In the genomic region with DNA sequence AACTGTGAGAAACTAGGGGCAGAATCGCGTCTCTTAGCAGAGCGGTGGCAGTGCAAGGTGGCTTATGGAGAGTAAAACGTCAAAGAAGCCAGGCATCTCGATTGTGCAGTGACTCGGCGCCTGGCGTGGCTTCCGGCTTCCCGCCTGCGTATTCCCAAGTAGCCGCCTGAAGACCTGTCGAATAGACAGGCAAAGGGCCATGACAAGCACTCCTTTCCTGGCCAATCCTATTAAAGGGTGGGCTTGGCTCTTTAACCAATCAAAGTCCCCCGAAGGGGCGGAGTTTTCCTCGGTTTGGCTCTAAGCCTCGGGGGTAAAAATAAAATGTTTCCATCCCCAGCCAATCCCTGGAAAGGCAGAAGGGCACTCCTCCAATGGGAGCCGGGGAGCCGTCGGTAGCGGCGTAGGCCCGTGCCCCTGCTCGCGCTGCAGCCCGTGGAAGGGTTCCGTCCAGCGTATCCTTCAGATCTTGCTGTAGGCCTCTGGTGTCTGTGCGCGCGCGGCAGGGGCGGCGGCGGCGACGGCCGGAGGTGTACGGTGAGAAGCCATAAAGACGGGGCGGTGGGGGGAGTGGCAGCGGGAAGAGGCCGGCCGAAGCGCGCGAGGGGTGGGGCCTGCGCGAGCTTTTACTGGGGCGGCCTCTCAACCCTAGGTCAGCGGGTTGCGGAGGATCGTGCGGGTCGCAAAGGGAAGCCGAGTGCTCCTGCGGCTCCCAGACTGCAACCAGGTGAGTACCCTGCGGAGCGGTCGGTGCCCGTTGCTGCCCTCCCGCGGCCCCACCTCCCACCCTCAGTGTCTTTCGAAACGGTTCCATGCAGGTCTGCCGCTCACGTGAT, we compare ENCODE assay signal across 8 cellular contexts. TPM values are rescaled to one million over a fixed set of nuclear protein-coding genes. Genes with fewer than 3 reads are reported as not detected.
DNase-seq lines count a peak whose midpoint lies in the region; ATAC-seq and TF ChIP-seq lines count a peak whose summit lies in the region.

A gene with protein sequence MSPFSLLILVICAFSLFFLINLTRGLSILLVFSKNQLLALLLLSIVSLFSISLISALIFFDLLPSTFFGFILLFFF (plus strand): TSS at position 395 of the 836 bp plus-strand sequence. CDS start 30,131 bp downstream, outside the sequence.

- H3K4me2 ChIP-seq in OCI-LY3 (ENCODE audit: low read length): peak within 1 kb of the TSS; percentile 96

- no peaks in the 10 kb centered on the region for H3K36me3 ChIP-seq in HUES64 (ENCODE audit: insufficient read depth, low read length)
- H3K36me3 ChIP-seq in OCI-LY3 (replicated peaks; ENCODE audit: low read depth, low read length): no peaks in the 10 kb centered on the region

- H3K4me3 ChIP-seq in HUES64 (ENCODE audit: low read length) (peak within 1 kb of the TSS; percentile 88), OCI-LY3 (ENCODE audit: low read length) (peak within 1 kb of the TSS; percentile 95)

- no peak for TF ChIP-seq CTCF in OCI-LY3 (IDR thresholded peaks at IDR 0.05; ENCODE audit: low read depth, low read length)

- WGBS in HUES64: under 1% methylated on average over 65 of the region's 67 CpGs

- H3K79me2 ChIP-seq in OCI-LY3 (ENCODE audit: low read length): peaks cover 4% of the 10 kb centered on the region

- ATAC-seq in GM21447 (IDR thresholded peaks at IDR 0.05; ENCODE audit: unreplicated experiment): peak; percentile 78

- H2AFZ ChIP-seq in OCI-LY3 (ENCODE audit: low read depth, low read length): peak within 1 kb of the TSS; percentile 88

- H3K27ac ChIP-seq in HUES64 (ENCODE audit: low read depth, low read length) (peak within 1 kb of the TSS; percentile 96), OCI-LY3 (ENCODE audit: low read length) (peak within 1 kb of the TSS; percentile 69)

- no peaks in the 10 kb centered on the region for H4K20me1 ChIP-seq in OCI-LY3 (ENCODE audit: insufficient read depth, low read length)

- peak within 1 kb of the TSS; percentile 78 for H3K9ac ChIP-seq in HUES64 (ENCODE audit: low read depth, low read length)
- H3K9ac ChIP-seq in OCI-LY3 (ENCODE audit: low read length): peak within 1 kb of the TSS; percentile 70

- no peaks in the 10 kb centered on the region for H3K4me1 ChIP-seq in HUES64 (ENCODE audit: insufficient read depth, low read length)
- peaks cover 5% of the 10 kb centered on the region; the same call in 1 of the 2 replicates for H3K4me1 ChIP-seq in OCI-LY3 (ENCODE audit: low read length)

- DNase-seq in D341Med (ENCODE audit: low spot score) (peak; percentile 85), activated T-cell treated with anti-CD3 and anti-CD28 coated beads for 24 hours (ENCODE audit: low read depth) (peak; percentile 73), epidermal melanocyte (ENCODE audit: insufficient read length, low spot score) (peak; percentile 87), midbrain (lab: John Stamatoyannopoulos, UW) (peak; percentile 90)
- DNase-seq in stimulated activated CD8-positive, alpha-beta memory T cell treated with anti-CD3 and anti-CD28 coated beads, Interleukin-2, amount 100 ng/mL, for 48 hours (ENCODE audit: low read depth in 2 of 2): peak; percentile 48 to 62

- H3K27me3 ChIP-seq in HUES64 (ENCODE audit: insufficient read depth, low read length): no peaks in the 10 kb centered on the region
- H3K27me3 ChIP-seq in OCI-LY3 (ENCODE audit: low read depth, low read length): no peaks in the 10 kb centered on the region

- no peaks in the 10 kb centered on the region for H3K9me3 ChIP-seq in HUES64 (ENCODE audit: insufficient read depth, low read depth, low read length)
- no peaks in the 10 kb centered on the region for H3K9me3 ChIP-seq in OCI-LY3 (ENCODE audit: insufficient read depth, low read length)

RNA-seq across cellular contexts. Expression of the gene that starts here (rescaled TPM):
- polyA plus RNA-seq in HUES64 (2013, experiment 1 of 2): 1.9 TPM
- 3.0 TPM for polyA plus RNA-seq in HUES64 (2013, experiment 2 of 2)

Comparison
In these comparisons a context has a peak if more than half of its experiments do, and no peak if none do; other contexts are left out.
1. Peak in every context shown above with its lines: DNase-seq, ATAC-seq, H3K4me3 ChIP-seq and H3K27ac ChIP-seq.